In genomic region chr6:143400258-143401059, GRCh38 we compare ENCODE assay signal across 8 cellular contexts. TPM values are rescaled to one million over a fixed set of nuclear protein-coding genes. Genes with fewer than 3 reads are reported as not detected.
DNase-seq lines count a peak whose midpoint lies in the region; ATAC-seq, FAIRE-seq and TF ChIP-seq lines count a peak whose summit lies in the region.

No MANE protein-coding gene starts in this region.

- ATAC-seq in GM21619 (IDR thresholded peaks at IDR 0.05; ENCODE audit: unreplicated experiment) (peak; percentile 46), left ventricle myocardium superior (peak; percentile 77), HG03045 (IDR thresholded peaks at IDR 0.05; ENCODE audit: unreplicated experiment) (no peak)

- no peak for TF ChIP-seq CTCF in AG10803 (conservative IDR thresholded peaks at IDR 0.05; ENCODE audit: low read length)
- no peak for TF ChIP-seq CTCF in OCI-LY3 (IDR thresholded peaks at IDR 0.05; ENCODE audit: low read depth, low read length)

- DNase-seq in AG10803 (ENCODE audit: low read depth) (peak; percentile 22), left ventricle myocardium superior (no peak), HAP-1 (ENCODE audit: low spot score in 2 of 2) (no peak), GM12892 (ENCODE audit: insufficient read length) (no peak), HuH-7.5 (ENCODE audit: low spot score) (no peak)

- H4K20me1 ChIP-seq in OCI-LY3 (ENCODE audit: insufficient read depth, low read length) = no peaks in the 10 kb centered on the region

- no peak overlapping the region for H3K27ac ChIP-seq in OCI-LY3 (ENCODE audit: low read length)

- H3K4me1 ChIP-seq in OCI-LY3 (ENCODE audit: low read length) (peaks cover 25% of the 10 kb centered on the region), HAP-1 (peaks cover 12% of the 10 kb centered on the region)

- peak overlapping the region; percentile 32 for H3K4me2 ChIP-seq in OCI-LY3 (ENCODE audit: low read length)

- intact Hi-C loops in left ventricle myocardium superior (cut with micrococcal nuclease) = no loop called here

- H3K4me3 ChIP-seq in AG10803 (ENCODE audit: low read length) (no peak overlapping the region), OCI-LY3 (ENCODE audit: low read length) (no peak overlapping the region), HAP-1 (no peak overlapping the region)

- H3K9ac ChIP-seq in OCI-LY3 (ENCODE audit: low read length) = no peak overlapping the region

- H3K79me2 ChIP-seq in OCI-LY3 (ENCODE audit: low read length) = no peaks in the 10 kb centered on the region

- H3K27me3 ChIP-seq in OCI-LY3 (ENCODE audit: low read depth, low read length) (no peaks in the 10 kb centered on the region), HAP-1 (ENCODE audit: low read depth) (no peaks in the 10 kb centered on the region)

- H3K36me3 ChIP-seq in OCI-LY3 (replicated peaks; ENCODE audit: low read depth, low read length) = no peaks in the 10 kb centered on the region
- no peaks in the 10 kb centered on the region for H3K36me3 ChIP-seq in HAP-1 (replicated peaks)

- in situ Hi-C loops in HAP-1 (cut with MboI; ENCODE audit: low sequenced_read_pairs) = loop anchor here (25.0 kb wide), 1 partner anchor 713 kb away; no protein-coding TSS in a partner anchor

- H3K9me3 ChIP-seq in OCI-LY3 (ENCODE audit: insufficient read depth, low read length) (no peaks in the 10 kb centered on the region), HAP-1 (no peaks in the 10 kb centered on the region)

- FAIRE-seq in GM12892 (lab: Jason Lieb, UNC) = no peak

- no peak for TF ChIP-seq POLR2A in GM12892 (IDR thresholded peaks at IDR 0.05; ENCODE audit: low read depth, low read length)

- H2AFZ ChIP-seq in OCI-LY3 (ENCODE audit: low read depth, low read length) = peak overlapping the region; percentile 54; the same call in 1 of the 2 replicates

RNA-seq across cellular contexts. Expression of gene ADAT2, which starts 50.0 kb away (rescaled TPM):
- 1.9 TPM for total RNA-seq in left ventricle myocardium superior
- polyA plus RNA-seq in GM12892 (2012; ENCODE audit: missing spikeins) = 24.6 TPM

RNA-seq across cellular contexts. Expression of gene PEX3, which starts 50.1 kb away (rescaled TPM):
- total RNA-seq in left ventricle myocardium superior = 21.7 TPM
- 26.1 TPM for polyA plus RNA-seq in GM12892 (2012; ENCODE audit: missing spikeins)
